18 cellular contexts compared by ENCODE assay signal in genomic region chr2:20249170-20249569, GRCh38.
"Had no signal": no experiment of that assay in that cellular context is flagged by ENCODE, and none has a peak within 500 bp of the region (broad histone marks: within the 10 kb centered on the region; RNA-seq: fewer than 3 reads in every experiment).

No MANE protein-coding gene starts in this region.

- ATAC-seq: effector memory CD8-positive, alpha-beta T cell; left ventricle myocardium superior; mucosa of descending colon; WTC11 had no signal

- H3K9me3 Mint-ChIP-seq: effector memory CD8-positive, alpha-beta T cell; naive B cell; T-helper 2 cell treated with Interferon-gamma antibody and Interleukin-4, amounts not matched to agents 5 μg/mL and 100 μg/mL, for 36 hours; WTC11 had no signal

- H3K27me3 ChIP-seq: right atrium auricular region had no signal

- H3K4me3 Mint-ChIP-seq: effector memory CD8-positive, alpha-beta T cell; naive B cell; T-helper 2 cell treated with Interferon-gamma antibody and Interleukin-4, amounts not matched to agents 5 μg/mL and 100 μg/mL, for 36 hours; WTC11 had no signal

- DNase-seq: activated CD4-positive, alpha-beta T cell treated with anti-CD3 and anti-CD28 coated beads for 4 hours; activated CD8-positive, alpha-beta memory T cell treated with anti-CD3 and anti-CD28 coated beads, Interleukin-2, amount 50 U/mL, for 48 hours; activated naive CD4-positive, alpha-beta T cell; amygdala; dermis blood vessel endothelial cell; effector memory CD8-positive, alpha-beta T cell; left ventricle myocardium superior; mucosa of descending colon; naive B cell; stimulated activated CD4-positive, alpha-beta T cell treated with anti-CD3 and anti-CD28 coated beads, Interleukin-15, amount 100 ng/mL, for 24 hours; stimulated activated CD4-positive, alpha-beta T cell treated with anti-CD3 and anti-CD28 coated beads, Interleukin-4, amount 100 ng/mL, for 1 hour; SW 1271 had no signal

- H3K27ac ChIP-seq: prostate gland, right atrium auricular region, skin epidermis, thoracic aorta had no signal

- H3K4me3 ChIP-seq: mucosa of descending colon, prostate gland, right atrium auricular region, skin epidermis, thoracic aorta had no signal

- H3K9me3 ChIP-seq: mucosa of descending colon, prostate gland, right atrium auricular region, thoracic aorta had no signal

- H3K4me1 Mint-ChIP-seq: naive B cell, WTC11 had no signal

- H3K4me1 ChIP-seq: prostate gland, right atrium auricular region had no signal

- H3K27me3 Mint-ChIP-seq: effector memory CD8-positive, alpha-beta T cell; naive B cell had no signal

- H3K27ac Mint-ChIP-seq: T-helper 2 cell treated with Interferon-gamma antibody and Interleukin-4, amounts not matched to agents 5 μg/mL and 100 μg/mL, for 36 hours; WTC11 had no signal
